ENCODE assay signal across 20 cellular contexts in genomic region chr3:13202744-13203397, GRCh38.
"Had no signal": no experiment of that assay in that cellular context is flagged by ENCODE, and none has a peak within 500 bp of the region (broad histone marks: within the 10 kb centered on the region; RNA-seq: fewer than 3 reads in every experiment).

No MANE protein-coding gene starts in this region.

- H3K27ac Mint-ChIP-seq: dendritic cell treated with granulocyte-macrophage colony-stimulating factor and Interleukin-4, amounts not matched to agents 40 ng/mL and 50 ng/mL, for 4 days; effector memory CD8-positive, alpha-beta T cell; natural killer cell treated with Interleukin-12 subunit alpha and Interleukin-12 subunit beta and Interleukin-15 and Interleukin-18, amount 100 ng/mL, for 72 hours had no signal

- H3K27me3 ChIP-seq: right atrium auricular region had no signal

- H3K9me3 Mint-ChIP-seq: dendritic cell treated with granulocyte-macrophage colony-stimulating factor and Interleukin-4, amounts not matched to agents 40 ng/mL and 50 ng/mL, for 4 days; effector memory CD8-positive, alpha-beta T cell; natural killer cell treated with Interleukin-12 subunit alpha and Interleukin-12 subunit beta and Interleukin-15 and Interleukin-18, amount 100 ng/mL, for 72 hours had no signal

- H3K4me1 ChIP-seq: gastrocnemius medialis, sigmoid colon, transverse colon had no signal

- FAIRE-seq: colon, islet of Langerhans had no signal

- H3K36me3 Mint-ChIP-seq: natural killer cell treated with Interleukin-12 subunit alpha and Interleukin-12 subunit beta and Interleukin-15 and Interleukin-18, amount 100 ng/mL, for 72 hours had no signal

- DNase-seq: effector memory CD8-positive, alpha-beta T cell; gastrocnemius medialis; heart right ventricle; hypothalamus; kidney glomerular epithelial cell; midbrain; sigmoid colon; stimulated activated CD4-positive, alpha-beta T cell treated with anti-CD3 and anti-CD28 coated beads, Interleukin-2, amount 100 ng/mL, for 24 hours; stimulated activated naive CD4-positive, alpha-beta T cell; stomach; transverse colon had no signal

- H3K36me3 ChIP-seq: esophagus muscularis mucosa, gastrocnemius medialis, heart right ventricle, right atrium auricular region, sigmoid colon, stomach, thoracic aorta, transverse colon had no signal

- H3K4me3 ChIP-seq: esophagus muscularis mucosa, gastrocnemius medialis, heart right ventricle, right atrium auricular region, sigmoid colon, skin epidermis, stomach, thoracic aorta, transverse colon had no signal

- H3K9me3 ChIP-seq: esophagus muscularis mucosa, gastrocnemius medialis, heart right ventricle, right atrium auricular region, sigmoid colon, stomach, thoracic aorta, transverse colon had no signal

- H3K27ac ChIP-seq: epithelial cell of prostate, esophagus muscularis mucosa, gastrocnemius medialis, heart right ventricle, right atrium auricular region, sigmoid colon, skin epidermis, stomach, thoracic aorta, transverse colon had no signal

- H3K4me3 Mint-ChIP-seq: dendritic cell treated with granulocyte-macrophage colony-stimulating factor and Interleukin-4, amounts not matched to agents 40 ng/mL and 50 ng/mL, for 4 days; effector memory CD8-positive, alpha-beta T cell; natural killer cell treated with Interleukin-12 subunit alpha and Interleukin-12 subunit beta and Interleukin-15 and Interleukin-18, amount 100 ng/mL, for 72 hours had no signal

- ATAC-seq: effector memory CD8-positive, alpha-beta T cell; gastrocnemius medialis; heart right ventricle; natural killer cell treated with Interleukin-12 subunit alpha and Interleukin-12 subunit beta and Interleukin-15 and Interleukin-18, amount 100 ng/mL, for 72 hours had no signal
